8 cellular contexts compared by ENCODE assay signal in genomic region chr3:38479431-38480092, GRCh38.
A peak's percentile ranks its signal among the peaks of the same experiment; 100 is the strongest.
DNase-seq lines count a peak whose midpoint lies in the region; ATAC-seq and TF ChIP-seq lines count a peak whose summit lies in the region.

No MANE protein-coding gene starts in this region.

- in situ Hi-C loops in brain microvascular endothelial cell (cut with HindIII; ENCODE audit: low pct_ligation_motif_present, low sequenced_read_pairs), result no loop called here

- DNase-seq in Ammon's horn (ENCODE audit: low spot score), result peak; percentile 86
- peak; percentile 78 for DNase-seq in HuH-7 (ENCODE audit: low spot score)
- peak; percentile 49 for DNase-seq in SW480 (ENCODE audit: low spot score)
- DNase-seq in brain microvascular endothelial cell, result peak; percentile 47
- peak; percentile 80 for DNase-seq in iPS-NIHi11 (ENCODE audit: low spot score)
- DNase-seq in stimulated activated CD4-positive, alpha-beta T cell treated with anti-CD3 and anti-CD28 coated beads, Interleukin-15, amount 100 ng/mL, for 24 hours, result peak; percentile 58

- peak; percentile 92 for TF ChIP-seq CTCF in brain microvascular endothelial cell (IDR thresholded peaks at IDR 0.05; ENCODE audit: low read depth, low read length, missing control alignments)

- H3K27ac ChIP-seq in brain microvascular endothelial cell, result no peak overlapping the region

- peak; percentile 78 for ATAC-seq in GM18867 (IDR thresholded peaks at IDR 0.05; ENCODE audit: unreplicated experiment)
- ATAC-seq in HG02840 (IDR thresholded peaks at IDR 0.05; ENCODE audit: low FRiP score, unreplicated experiment), result no peak

- H3K27me3 ChIP-seq in brain microvascular endothelial cell (replicated peaks), result no peaks in the 10 kb centered on the region

- no peak overlapping the region for H3K4me3 ChIP-seq in brain microvascular endothelial cell (ENCODE audit: low read depth, low read length)

- peaks cover 3% of the 10 kb centered on the region for H3K36me3 ChIP-seq in brain microvascular endothelial cell (replicated peaks)
